9 cellular contexts compared by ENCODE assay signal in genomic region chr3:5205165-5205941, GRCh38. TPM values are rescaled to one million over a fixed set of nuclear protein-coding genes. Genes with fewer than 3 reads are reported as not detected.
DNase-seq lines count a peak whose midpoint lies in the region; ATAC-seq, FAIRE-seq and TF ChIP-seq lines count a peak whose summit lies in the region.
"Had no signal": no experiment of that assay in that cellular context is flagged by ENCODE, and none has a peak within 500 bp of the region (broad histone marks: within the 10 kb centered on the region; RNA-seq: fewer than 3 reads in every experiment).

No MANE protein-coding gene starts in this region.

- DNase-seq in GM12891 (ENCODE audit: insufficient read length, low spot score) (no peak), astrocyte of the spinal cord (ENCODE audit: low read depth, low spot score) (peak; percentile 71), NCI-H2107 (lab: John Stamatoyannopoulos, UW) (no peak), dorsolateral prefrontal cortex (no peak), nucleus accumbens (lab: John Stamatoyannopoulos, UW) (no peak)
- no peak for DNase-seq in activated CD4-positive, CD25-positive, alpha-beta regulatory T cell (lab: John Stamatoyannopoulos, UW)

- in situ Hi-C loops in astrocyte of the spinal cord (cut with HindIII; ENCODE audit: low sequenced_read_pairs), result no loop called here

- ATAC-seq in GM19395 (IDR thresholded peaks at IDR 0.05; ENCODE audit: unreplicated experiment), result peak; percentile 99
- peak; percentile 97 for ATAC-seq in HG03108 (IDR thresholded peaks at IDR 0.05; ENCODE audit: unreplicated experiment)

- TF ChIP-seq CTCF in astrocyte of the spinal cord (IDR thresholded peaks at IDR 0.05; ENCODE audit: low read depth, low read length), result no peak
- no peak for TF ChIP-seq CTCF in dorsolateral prefrontal cortex (IDR thresholded peaks at IDR 0.05 in 54 of 56, conservative IDR thresholded peaks at IDR 0.05 in 2 of 56; ENCODE audit: low read depth in 1 of 56, partially characterized antibody in 56 of 56)

- H3K27ac ChIP-seq in dorsolateral prefrontal cortex, result peak overlapping the region in 1 of 59 donors; percentile 9
- H3K27ac ChIP-seq: SJSA1 had no signal

- H3K27me3 ChIP-seq in dorsolateral prefrontal cortex, result no peaks in the 10 kb centered on the region
- H3K27me3 ChIP-seq: SJSA1 had no signal

- intact Hi-C loops in dorsolateral prefrontal cortex (cut with DNase I), result no loop called here

- peak; percentile 92 for FAIRE-seq in GM12891 (lab: Jason Lieb, UNC)

- no peak; the same call in 1 of the 2 replicates for TF ChIP-seq POLR2A in GM12891 (IDR thresholded peaks at IDR 0.05; ENCODE audit: low read depth, low read length)

- H3K4me3 ChIP-seq in astrocyte of the spinal cord (ENCODE audit: low read depth, low read length) (no peak overlapping the region), dorsolateral prefrontal cortex (no peak overlapping the region)
- H3K4me3 ChIP-seq: SJSA1 had no signal

TF ChIP-seq in GM12891, 5 proteins besides CTCF, POLR2A, EP300 and RAD21:
- peak; percentile 98 for TF ChIP-seq SPI1 (IDR thresholded peaks at IDR 0.05; ENCODE audit: low read depth, low read length)
- no peak for TF ChIP-seq TAF1 (IDR thresholded peaks at IDR 0.05; ENCODE audit: low read depth, low read length)
- TF ChIP-seq POU2F2 (IDR thresholded peaks at IDR 0.05; ENCODE audit: low read depth, low read length), result no peak
- no peak for TF ChIP-seq POLR2AphosphoS5 (IDR thresholded peaks at IDR 0.05; ENCODE audit: low read depth, low read length)
- no peak for TF ChIP-seq PAX5 (IDR thresholded peaks at IDR 0.05; ENCODE audit: insufficient read depth, low read length, severe bottlenecking)

RNA-seq across cellular contexts. Expression of gene EDEM1, which starts 17.8 kb away (rescaled TPM):
- 25.5 TPM for polyA plus RNA-seq in GM12891 (2012; ENCODE audit: low read depth, missing spikeins)
- 10 to 100 TPM; 12.6 to 36.0 (median 23.0) TPM for total RNA-seq in dorsolateral prefrontal cortex
